Comparison of ENCODE assay signal across 8 cellular contexts in the genomic region with DNA sequence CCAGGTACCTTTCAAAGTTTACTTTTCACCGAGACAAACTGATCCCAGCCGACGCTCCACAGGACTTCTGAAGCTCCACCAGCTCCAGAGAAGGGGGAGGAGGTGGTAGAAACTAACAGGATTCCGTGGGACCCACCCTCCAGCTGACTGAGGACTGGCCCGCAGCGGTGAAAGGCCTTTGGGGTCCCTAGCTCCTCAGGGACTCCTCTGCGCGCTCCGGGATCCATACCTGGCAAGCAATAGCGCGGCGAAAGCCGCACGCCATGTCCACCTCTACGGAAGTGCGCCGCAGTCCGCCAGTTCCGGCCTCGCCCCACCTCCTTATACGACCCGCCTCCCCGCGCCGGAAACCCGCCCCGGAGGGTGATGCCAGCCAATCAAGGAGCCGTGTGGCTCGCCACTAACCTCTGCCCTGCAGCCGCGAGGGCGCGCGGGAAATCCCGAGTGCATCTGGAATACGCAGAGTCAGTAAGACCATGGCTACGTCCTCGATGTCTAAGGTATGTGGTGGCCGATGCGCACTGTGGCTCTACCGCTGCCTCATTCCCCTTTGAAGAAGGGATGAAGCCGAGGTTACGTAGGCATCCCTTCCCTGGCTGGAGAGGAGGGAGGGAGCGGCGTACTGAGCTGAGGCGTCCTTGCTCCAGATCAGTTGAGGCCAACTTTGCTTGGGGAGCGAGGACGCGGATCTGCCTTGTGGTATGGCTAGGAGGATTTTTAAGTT. TPM values are rescaled to one million over a fixed set of nuclear protein-coding genes. Genes with fewer than 3 reads are reported as not detected.
DNase-seq lines count a peak whose midpoint lies in the region; ATAC-seq and TF ChIP-seq lines count a peak whose summit lies in the region.

Gene ORC3 (plus strand): TSS at position 443 of the 724 bp plus-strand sequence. CDS start 34 bp downstream, at position 477.
A gene with protein sequence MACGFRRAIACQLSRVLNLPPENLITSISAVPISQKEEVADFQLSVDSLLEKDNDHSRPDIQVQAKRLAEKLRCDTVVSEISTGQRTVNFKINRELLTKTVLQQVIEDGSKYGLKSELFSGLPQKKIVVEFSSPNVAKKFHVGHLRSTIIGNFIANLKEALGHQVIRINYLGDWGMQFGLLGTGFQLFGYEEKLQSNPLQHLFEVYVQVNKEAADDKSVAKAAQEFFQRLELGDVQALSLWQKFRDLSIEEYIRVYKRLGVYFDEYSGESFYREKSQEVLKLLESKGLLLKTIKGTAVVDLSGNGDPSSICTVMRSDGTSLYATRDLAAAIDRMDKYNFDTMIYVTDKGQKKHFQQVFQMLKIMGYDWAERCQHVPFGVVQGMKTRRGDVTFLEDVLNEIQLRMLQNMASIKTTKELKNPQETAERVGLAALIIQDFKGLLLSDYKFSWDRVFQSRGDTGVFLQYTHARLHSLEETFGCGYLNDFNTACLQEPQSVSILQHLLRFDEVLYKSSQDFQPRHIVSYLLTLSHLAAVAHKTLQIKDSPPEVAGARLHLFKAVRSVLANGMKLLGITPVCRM (minus strand): TSS at position 295 of the 724 bp plus-strand sequence. CDS start 30 bp downstream, at position 265.

- H3K36me3 ChIP-seq in muscle layer of colon (ENCODE audit: insufficient read depth, low read length): peaks cover under 1% of the 10 kb centered on the region

- peaks cover 33% of the 10 kb centered on the region for H3K4me1 ChIP-seq in muscle layer of colon (ENCODE audit: insufficient read depth, low read length)

- peak; percentile 95 for TF ChIP-seq POLR2A in erythroblast (IDR thresholded peaks at IDR 0.05; ENCODE audit: low read length)

- DNase-seq in DMS153 treated with DMSO at 0.1 percent for 48 hours (lab: John Stamatoyannopoulos, UW; ENCODE audit: unreplicated experiment) (peak; percentile 95), KBM-7 (peak; percentile 95), erythroblast (lab: John Stamatoyannopoulos, UW) (peak; percentile 96 to 97)
- DNase-seq in activated T-cell treated with anti-CD3 and anti-CD28 coated beads, Interleukin-2, amount 50 U/mL, for 24 hours: peak; percentile 96
- DNase-seq in stimulated activated CD8-positive, alpha-beta memory T cell treated with anti-CD3 and anti-CD28 coated beads, Interleukin-7, amount 100 ng/mL, for 24 hours (ENCODE audit: low read depth): peak; percentile 90

- in situ Hi-C loops in KBM-7 (cut with MboI; ENCODE audit: low pct_unique_long_range_greater_than_20kb, low sequenced_read_pairs): no loop called here

- H3K27me3 Mint-ChIP-seq in activated T-cell treated with anti-CD3 and anti-CD28 coated beads, Interleukin-2, amount 50 U/mL, for 24 hours: no peaks in the 10 kb centered on the region

- H3K27ac Mint-ChIP-seq in activated T-cell treated with anti-CD3 and anti-CD28 coated beads, Interleukin-2, amount 50 U/mL, for 24 hours: peak within 1 kb of the TSS; percentile 93

- ATAC-seq in GM21717 (IDR thresholded peaks at IDR 0.05; ENCODE audit: unreplicated experiment): peak; percentile 100

- H3K36me3 Mint-ChIP-seq in activated T-cell treated with anti-CD3 and anti-CD28 coated beads, Interleukin-2, amount 50 U/mL, for 24 hours (ENCODE audit: low read depth): peaks cover 77% of the 10 kb centered on the region

- no peaks in the 10 kb centered on the region for H3K9me3 Mint-ChIP-seq in activated T-cell treated with anti-CD3 and anti-CD28 coated beads, Interleukin-2, amount 50 U/mL, for 24 hours

- H3K9ac ChIP-seq in muscle layer of colon (ENCODE audit: low read length): peak within 1 kb of the TSS; percentile 84

- no peaks in the 10 kb centered on the region for H3K9me3 ChIP-seq in muscle layer of colon (ENCODE audit: low read length)

- H3K27ac ChIP-seq in muscle layer of colon (ENCODE audit: low read depth, low read length): peak within 1 kb of the TSS; percentile 81

- H3K4me3 Mint-ChIP-seq in activated T-cell treated with anti-CD3 and anti-CD28 coated beads, Interleukin-2, amount 50 U/mL, for 24 hours: peak within 1 kb of the TSS; percentile 89

- H3K4me1 Mint-ChIP-seq in activated T-cell treated with anti-CD3 and anti-CD28 coated beads, Interleukin-2, amount 50 U/mL, for 24 hours (ENCODE audit: low read depth): peaks cover 67% of the 10 kb centered on the region

- no peaks in the 10 kb centered on the region for H3K27me3 ChIP-seq in muscle layer of colon (ENCODE audit: control insufficient read depth in 1 of 2, insufficient read depth in 2 of 2, low read length in 2 of 2)

- H3K4me3 ChIP-seq in muscle layer of colon (ENCODE audit: low read depth in 1 of 2, low read length in 2 of 2): peak within 1 kb of the TSS; percentile 96 to 100

TF ChIP-seq in PFSK-1, 5 proteins besides CTCF, POLR2A, EP300 and RAD21:
- peak; percentile 37 for TF ChIP-seq FOXP2 (optimal IDR thresholded peaks at IDR 0.05; ENCODE audit: borderline replicate concordance, extremely low read depth, extremely low read length, insufficient read depth)
- peak; percentile 44; the same call in 1 of the 2 replicates for TF ChIP-seq SIN3A (IDR thresholded peaks at IDR 0.05; ENCODE audit: borderline replicate concordance, insufficient read depth, low read length)
- peak; percentile 96 for TF ChIP-seq POLR2AphosphoS5 (IDR thresholded peaks at IDR 0.05; ENCODE audit: low read depth, low read length)
- TF ChIP-seq REST (IDR thresholded peaks at IDR 0.05; ENCODE audit: insufficient read depth in 1 of 2, low read depth in 2 of 2, low read length in 2 of 2): peak; percentile 10 to 44; a peak in 2 of 4 replicates
- peak; percentile 95 for TF ChIP-seq TAF1 (IDR thresholded peaks at IDR 0.05; ENCODE audit: borderline replicate concordance, insufficient read depth, low read length)

RNA-seq across cellular contexts. Expression of gene ORC3, which starts in this region (rescaled TPM):
- polyA plus RNA-seq in PFSK-1 (2012; ENCODE audit: insufficient read length, low read depth): 14.5 TPM

RNA-seq across cellular contexts. Expression of the second gene that starts in this region (rescaled TPM):
- 18.9 TPM for polyA plus RNA-seq in PFSK-1 (2012; ENCODE audit: insufficient read length, low read depth)

Comparison
In these comparisons a context has a peak if more than half of its experiments do, and no peak if none do; other contexts are left out.
1. Peak in every context shown above with its lines: DNase-seq, ATAC-seq, H3K4me3 ChIP-seq and H3K27ac ChIP-seq.